In the genomic region with DNA sequence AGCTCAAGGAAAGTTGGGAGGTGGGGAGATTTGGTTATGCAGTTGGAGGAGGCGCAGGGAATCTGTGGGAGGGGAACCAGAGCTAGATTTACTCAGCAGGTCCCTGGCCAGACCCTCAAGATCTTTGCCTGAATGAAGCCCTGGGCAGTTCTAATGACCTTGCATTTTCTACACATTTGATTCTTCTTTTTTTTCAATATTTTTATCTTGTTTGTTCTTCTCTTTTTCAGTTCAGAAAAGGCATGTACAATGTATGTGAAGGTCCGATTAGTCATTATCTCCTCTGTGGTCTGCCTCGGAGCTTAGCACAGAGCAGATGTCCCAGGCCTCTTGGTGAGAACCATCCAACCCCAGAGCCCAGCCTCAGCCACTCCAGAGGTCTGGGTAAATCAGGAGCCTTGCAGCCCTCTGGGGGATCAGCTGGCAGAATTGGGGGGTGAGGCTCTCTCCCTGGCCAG, we compare ENCODE assay signal across 11 cellular contexts. TPM values are rescaled to one million over a fixed set of nuclear protein-coding genes. Genes with fewer than 3 reads are reported as not detected.
A peak's percentile ranks its signal among the peaks of the same experiment; 100 is the strongest.
DNase-seq lines count a peak whose midpoint lies in the region; ATAC-seq and TF ChIP-seq lines count a peak whose summit lies in the region.
"Had no signal": no experiment of that assay in that cellular context is flagged by ENCODE, and none has a peak within 500 bp of the region (broad histone marks: within the 10 kb centered on the region; RNA-seq: fewer than 3 reads in every experiment).

No MANE protein-coding gene starts in this region.

- no peak for TF ChIP-seq CTCF in GM23338 (conservative IDR thresholded peaks at IDR 0.05; ENCODE audit: low read depth in 2 of 2)
- TF ChIP-seq CTCF in psoas muscle (IDR thresholded peaks at IDR 0.05), result no peak

- H3K4me1 Mint-ChIP-seq in GM23338, result peaks cover 29% of the 10 kb centered on the region
- H3K4me1 Mint-ChIP-seq: activated B cell treated with CpG ODN at 0.5 μM for 24 hours had no signal

- no peaks in the 10 kb centered on the region for H4K20me1 ChIP-seq in GM23338 (replicated peaks; ENCODE audit: insufficient read depth)

- no peaks in the 10 kb centered on the region for H3K9me3 Mint-ChIP-seq in GM23338
- H3K9me3 Mint-ChIP-seq: activated B cell treated with CpG ODN at 0.5 μM for 24 hours had no signal

- intact Hi-C loops in psoas muscle (cut with DNase I), result no loop called here

- H3K79me2 ChIP-seq in GM23338 (replicated peaks; ENCODE audit: insufficient read depth), result no peaks in the 10 kb centered on the region

- 0 out of 2 replicates have a peak, but pooled peaks cover under 1% of the 10 kb centered on the region for H3K9me2 ChIP-seq in GM23338 (ENCODE audit: insufficient read depth)

- no peaks in the 10 kb centered on the region for H3K36me3 ChIP-seq in GM23338 (ENCODE audit: insufficient read depth)
- H3K36me3 ChIP-seq in adipocyte (ENCODE audit: control insufficient read depth, insufficient read depth, low read length, severe bottlenecking), result no peaks in the 10 kb centered on the region
- no peaks in the 10 kb centered on the region for H3K36me3 ChIP-seq in psoas muscle (ENCODE audit: insufficient read depth in 1 of 2, low read depth in 1 of 2)
- H3K36me3 ChIP-seq: adrenal gland had no signal

- peaks cover 20% of the 10 kb centered on the region for H3K4me1 ChIP-seq in GM23338 (ENCODE audit: insufficient read depth)
- peaks cover 21% of the 10 kb centered on the region for H3K4me1 ChIP-seq in adipocyte (ENCODE audit: control insufficient read depth, insufficient read depth, low read length)
- H3K4me1 ChIP-seq in psoas muscle, result peaks cover 2% of the 10 kb centered on the region
- H3K4me1 ChIP-seq: adrenal gland had no signal

- no peak overlapping the region for H3K4me2 ChIP-seq in GM23338

- H3K27ac Mint-ChIP-seq in GM23338, result no peak overlapping the region
- H3K27ac Mint-ChIP-seq: activated B cell treated with CpG ODN at 0.5 μM for 24 hours had no signal

- H3K27me3 ChIP-seq in GM23338 (ENCODE audit: insufficient read depth) (no peaks in the 10 kb centered on the region), adipocyte (replicated peaks; ENCODE audit: control insufficient read depth, insufficient read depth, low read length) (peaks cover 7% of the 10 kb centered on the region), psoas muscle (ENCODE audit: insufficient read depth in 3 of 3, low read length in 2 of 3) (no peaks in the 10 kb centered on the region)
- H3K27me3 ChIP-seq: adrenal gland had no signal

- DNase-seq in GM23338 (ENCODE audit: low spot score) (no peak), adipocyte (ENCODE audit: low read depth) (no peak), iris pigment epithelial cell (ENCODE audit: low read depth) (peak; percentile 85), psoas muscle (no peak), substantia nigra (lab: John Stamatoyannopoulos, UW) (no peak), SIG-M5 treated with dmso at 0.1 percent for 504 hours (lab: John Stamatoyannopoulos, UW; ENCODE audit: unreplicated experiment) (no peak)
- DNase-seq: activated B cell treated with CpG ODN at 0.5 μM for 24 hours, kidney glomerular epithelial cell had no signal

- H3K9me3 ChIP-seq in adipocyte (ENCODE audit: control insufficient read depth, low read length), result no peaks in the 10 kb centered on the region
- no peaks in the 10 kb centered on the region for H3K9me3 ChIP-seq in psoas muscle
- H3K9me3 ChIP-seq: adrenal gland had no signal

- 86 to 90% (median 89%) methylated on average over 3 of the region's 3 CpGs for WGBS in psoas muscle, 3 donors

- H3K27me3 Mint-ChIP-seq in GM23338 (ENCODE audit: insufficient read depth, low read depth, poor library complexity), result peaks cover 4% of the 10 kb centered on the region

- H2AFZ ChIP-seq in GM23338, result peak overlapping the region; percentile 91; the same call in 1 of the 2 replicates

- 0 out of 2 replicates have a peak, but pooled peaks cover 2% of the 10 kb centered on the region for H3F3A ChIP-seq in GM23338 (replicated peaks; ENCODE audit: low read depth)

- H3K4me3 ChIP-seq in GM23338 (no peak overlapping the region), adipocyte (ENCODE audit: low read length) (no peak overlapping the region), psoas muscle (peak overlapping the region; percentile 38)
- H3K4me3 ChIP-seq: adrenal gland had no signal

- ATAC-seq in GM23338, result no peak
- no peak for ATAC-seq in psoas muscle
- no peak for ATAC-seq in HG03045 (IDR thresholded peaks at IDR 0.05; ENCODE audit: unreplicated experiment)
- ATAC-seq in HG02798 (IDR thresholded peaks at IDR 0.05; ENCODE audit: poor library complexity, unreplicated experiment), result no peak

- H3K27ac ChIP-seq in GM23338 (ENCODE audit: low read depth) (no peak overlapping the region), psoas muscle (no peak overlapping the region), substantia nigra (ENCODE audit: low read depth, low read length, poor library complexity, severe bottlenecking) (no peak overlapping the region)

- no peak overlapping the region for H3K4me3 Mint-ChIP-seq in GM23338
- H3K4me3 Mint-ChIP-seq: activated B cell treated with CpG ODN at 0.5 μM for 24 hours had no signal

- H3K9ac ChIP-seq in adipocyte (ENCODE audit: low read length), result peak overlapping the region; percentile 12

- no peaks in the 10 kb centered on the region for H3K36me3 Mint-ChIP-seq in GM23338 (ENCODE audit: low read depth)

TF ChIP-seq in GM23338, 12 proteins besides CTCF, POLR2A, EP300 and RAD21:
- no peak for TF ChIP-seq ZNF462 (CRISPR knock-in tag; IDR thresholded peaks at IDR 0.05)

RNA-seq across cellular contexts. Expression of gene SERP2, which starts 24.2 kb away (rescaled TPM):
- total RNA-seq in GM23338 (2014; rRNA removed; shearing (Covaris generic)), result 0.59 and 3.4 TPM in 2 replicates
- 2.9 and 3.4 TPM in 2 replicates for polyA plus RNA-seq in GM23338 (2016; fragmentation: Nextera tagmentation; extraction: Ambion mirVana)
- total RNA-seq in psoas muscle, result 1 to 10 TPM in 2 of 4 donors, under 1 TPM in 2; 0.57 to 1.2 (median 0.95) TPM
- polyA plus RNA-seq in psoas muscle, result 1 to 10 TPM in 2 of 3 donors, under 1 TPM in 1; 0.82 to 1.8 (median 1.4) TPM
